2 cellular contexts compared by ENCODE assay signal in the genomic region with DNA sequence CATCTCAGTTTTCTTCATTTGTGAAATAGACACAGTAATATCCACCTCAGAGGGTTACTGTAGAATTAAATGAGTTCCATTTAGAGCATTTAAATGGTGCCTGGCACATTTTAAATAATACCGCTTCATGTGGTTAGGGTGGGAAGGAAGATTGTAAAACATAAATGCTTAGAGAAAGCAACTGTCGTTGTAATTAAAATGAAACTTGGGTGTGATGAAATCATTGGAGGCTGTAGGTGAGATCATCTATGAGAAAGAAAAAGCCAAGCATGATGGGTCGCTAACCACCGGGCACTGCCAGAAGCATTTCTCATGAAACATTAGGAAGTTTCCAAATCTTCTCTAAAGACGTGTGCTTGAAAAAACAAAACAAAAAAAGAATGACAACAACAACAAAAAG.
TF ChIP-seq lines count a peak whose summit lies in the region.

No MANE protein-coding gene starts in this region.

TF ChIP-seq in GM12878, 131 proteins besides CTCF, POLR2A, EP300 and RAD21 (continues in another document):
- TF ChIP-seq ELK1 (IDR thresholded peaks at IDR 0.05; ENCODE audit: low read depth, low read length), result no peak
- no peak for TF ChIP-seq ZBED1 (IDR thresholded peaks at IDR 0.05; ENCODE audit: borderline replicate concordance)
- no peak for TF ChIP-seq SRF (IDR thresholded peaks at IDR 0.05; ENCODE audit: low read depth in 2 of 2, low read length in 2 of 2)
- TF ChIP-seq NR2F1 (conservative IDR thresholded peaks at IDR 0.05), result no peak
- TF ChIP-seq MTA2 (IDR thresholded peaks at IDR 0.05; ENCODE audit: low read depth), result peak; percentile 88
- no peak for TF ChIP-seq RELB (IDR thresholded peaks at IDR 0.05; ENCODE audit: low read depth)
- TF ChIP-seq, protein P1, sequence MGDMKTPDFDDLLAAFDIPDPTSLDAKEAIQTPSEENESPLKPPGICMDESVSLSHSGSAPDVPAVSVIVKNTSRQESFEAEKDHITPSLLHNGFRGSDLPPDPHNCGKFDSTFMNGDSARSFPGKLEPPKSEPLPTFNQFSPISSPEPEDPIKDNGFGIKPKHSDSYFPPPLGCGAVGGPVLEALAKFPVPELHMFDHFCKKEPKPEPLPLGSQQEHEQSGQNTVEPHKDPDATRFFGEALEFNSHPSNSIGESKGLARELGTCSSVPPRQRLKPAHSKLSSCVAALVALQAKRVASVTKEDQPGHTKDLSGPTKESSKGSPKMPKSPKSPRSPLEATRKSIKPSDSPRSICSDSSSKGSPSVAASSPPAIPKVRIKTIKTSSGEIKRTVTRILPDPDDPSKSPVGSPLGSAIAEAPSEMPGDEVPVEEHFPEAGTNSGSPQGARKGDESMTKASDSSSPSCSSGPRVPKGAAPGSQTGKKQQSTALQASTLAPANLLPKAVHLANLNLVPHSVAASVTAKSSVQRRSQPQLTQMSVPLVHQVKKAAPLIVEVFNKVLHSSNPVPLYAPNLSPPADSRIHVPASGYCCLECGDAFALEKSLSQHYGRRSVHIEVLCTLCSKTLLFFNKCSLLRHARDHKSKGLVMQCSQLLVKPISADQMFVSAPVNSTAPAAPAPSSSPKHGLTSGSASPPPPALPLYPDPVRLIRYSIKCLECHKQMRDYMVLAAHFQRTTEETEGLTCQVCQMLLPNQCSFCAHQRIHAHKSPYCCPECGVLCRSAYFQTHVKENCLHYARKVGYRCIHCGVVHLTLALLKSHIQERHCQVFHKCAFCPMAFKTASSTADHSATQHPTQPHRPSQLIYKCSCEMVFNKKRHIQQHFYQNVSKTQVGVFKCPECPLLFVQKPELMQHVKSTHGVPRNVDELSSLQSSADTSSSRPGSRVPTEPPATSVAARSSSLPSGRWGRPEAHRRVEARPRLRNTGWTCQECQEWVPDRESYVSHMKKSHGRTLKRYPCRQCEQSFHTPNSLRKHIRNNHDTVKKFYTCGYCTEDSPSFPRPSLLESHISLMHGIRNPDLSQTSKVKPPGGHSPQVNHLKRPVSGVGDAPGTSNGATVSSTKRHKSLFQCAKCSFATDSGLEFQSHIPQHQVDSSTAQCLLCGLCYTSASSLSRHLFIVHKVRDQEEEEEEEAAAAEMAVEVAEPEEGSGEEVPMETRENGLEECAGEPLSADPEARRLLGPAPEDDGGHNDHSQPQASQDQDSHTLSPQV (IDR thresholded peaks at IDR 0.05), result no peak
- no peak for TF ChIP-seq KAT2A (conservative IDR thresholded peaks at IDR 0.05; ENCODE audit: control insufficient read depth, low read depth, low read length)
- TF ChIP-seq, protein P2, sequence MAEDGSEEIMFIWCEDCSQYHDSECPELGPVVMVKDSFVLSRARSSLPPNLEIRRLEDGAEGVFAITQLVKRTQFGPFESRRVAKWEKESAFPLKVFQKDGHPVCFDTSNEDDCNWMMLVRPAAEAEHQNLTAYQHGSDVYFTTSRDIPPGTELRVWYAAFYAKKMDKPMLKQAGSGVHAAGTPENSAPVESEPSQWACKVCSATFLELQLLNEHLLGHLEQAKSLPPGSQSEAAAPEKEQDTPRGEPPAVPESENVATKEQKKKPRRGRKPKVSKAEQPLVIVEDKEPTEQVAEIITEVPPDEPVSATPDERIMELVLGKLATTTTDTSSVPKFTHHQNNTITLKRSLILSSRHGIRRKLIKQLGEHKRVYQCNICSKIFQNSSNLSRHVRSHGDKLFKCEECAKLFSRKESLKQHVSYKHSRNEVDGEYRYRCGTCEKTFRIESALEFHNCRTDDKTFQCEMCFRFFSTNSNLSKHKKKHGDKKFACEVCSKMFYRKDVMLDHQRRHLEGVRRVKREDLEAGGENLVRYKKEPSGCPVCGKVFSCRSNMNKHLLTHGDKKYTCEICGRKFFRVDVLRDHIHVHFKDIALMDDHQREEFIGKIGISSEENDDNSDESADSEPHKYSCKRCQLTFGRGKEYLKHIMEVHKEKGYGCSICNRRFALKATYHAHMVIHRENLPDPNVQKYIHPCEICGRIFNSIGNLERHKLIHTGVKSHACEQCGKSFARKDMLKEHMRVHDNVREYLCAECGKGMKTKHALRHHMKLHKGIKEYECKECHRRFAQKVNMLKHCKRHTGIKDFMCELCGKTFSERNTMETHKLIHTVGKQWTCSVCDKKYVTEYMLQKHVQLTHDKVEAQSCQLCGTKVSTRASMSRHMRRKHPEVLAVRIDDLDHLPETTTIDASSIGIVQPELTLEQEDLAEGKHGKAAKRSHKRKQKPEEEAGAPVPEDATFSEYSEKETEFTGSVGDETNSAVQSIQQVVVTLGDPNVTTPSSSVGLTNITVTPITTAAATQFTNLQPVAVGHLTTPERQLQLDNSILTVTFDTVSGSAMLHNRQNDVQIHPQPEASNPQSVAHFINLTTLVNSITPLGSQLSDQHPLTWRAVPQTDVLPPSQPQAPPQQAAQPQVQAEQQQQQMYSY (CRISPR knock-in tag; IDR thresholded peaks at IDR 0.05), result no peak
- TF ChIP-seq, protein P3, sequence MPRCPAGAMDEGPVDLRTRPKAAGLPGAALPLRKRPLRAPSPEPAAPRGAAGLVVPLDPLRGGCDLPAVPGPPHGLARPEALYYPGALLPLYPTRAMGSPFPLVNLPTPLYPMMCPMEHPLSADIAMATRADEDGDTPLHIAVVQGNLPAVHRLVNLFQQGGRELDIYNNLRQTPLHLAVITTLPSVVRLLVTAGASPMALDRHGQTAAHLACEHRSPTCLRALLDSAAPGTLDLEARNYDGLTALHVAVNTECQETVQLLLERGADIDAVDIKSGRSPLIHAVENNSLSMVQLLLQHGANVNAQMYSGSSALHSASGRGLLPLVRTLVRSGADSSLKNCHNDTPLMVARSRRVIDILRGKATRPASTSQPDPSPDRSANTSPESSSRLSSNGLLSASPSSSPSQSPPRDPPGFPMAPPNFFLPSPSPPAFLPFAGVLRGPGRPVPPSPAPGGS (IDR thresholded peaks at IDR 0.05; ENCODE audit: borderline replicate concordance, insufficient read depth, low read depth, low read length, poor library complexity, severe bottlenecking), result no peak
- TF ChIP-seq TCF3 (IDR thresholded peaks at IDR 0.05; ENCODE audit: borderline replicate concordance, insufficient read depth, low read depth, low read length), result no peak

TF ChIP-seq in GM23338, 12 proteins besides CTCF, POLR2A, EP300 and RAD21:
- no peak for TF ChIP-seq EZH2phosphoT487 (IDR thresholded peaks at IDR 0.05; ENCODE audit: unreplicated experiment)
- no peak for TF ChIP-seq EZH2 (IDR thresholded peaks at IDR 0.05; ENCODE audit: low read depth, unreplicated experiment)
- TF ChIP-seq ZNF114 (CRISPR knock-in tag; IDR thresholded peaks at IDR 0.05), result no peak
- TF ChIP-seq, protein P4, sequence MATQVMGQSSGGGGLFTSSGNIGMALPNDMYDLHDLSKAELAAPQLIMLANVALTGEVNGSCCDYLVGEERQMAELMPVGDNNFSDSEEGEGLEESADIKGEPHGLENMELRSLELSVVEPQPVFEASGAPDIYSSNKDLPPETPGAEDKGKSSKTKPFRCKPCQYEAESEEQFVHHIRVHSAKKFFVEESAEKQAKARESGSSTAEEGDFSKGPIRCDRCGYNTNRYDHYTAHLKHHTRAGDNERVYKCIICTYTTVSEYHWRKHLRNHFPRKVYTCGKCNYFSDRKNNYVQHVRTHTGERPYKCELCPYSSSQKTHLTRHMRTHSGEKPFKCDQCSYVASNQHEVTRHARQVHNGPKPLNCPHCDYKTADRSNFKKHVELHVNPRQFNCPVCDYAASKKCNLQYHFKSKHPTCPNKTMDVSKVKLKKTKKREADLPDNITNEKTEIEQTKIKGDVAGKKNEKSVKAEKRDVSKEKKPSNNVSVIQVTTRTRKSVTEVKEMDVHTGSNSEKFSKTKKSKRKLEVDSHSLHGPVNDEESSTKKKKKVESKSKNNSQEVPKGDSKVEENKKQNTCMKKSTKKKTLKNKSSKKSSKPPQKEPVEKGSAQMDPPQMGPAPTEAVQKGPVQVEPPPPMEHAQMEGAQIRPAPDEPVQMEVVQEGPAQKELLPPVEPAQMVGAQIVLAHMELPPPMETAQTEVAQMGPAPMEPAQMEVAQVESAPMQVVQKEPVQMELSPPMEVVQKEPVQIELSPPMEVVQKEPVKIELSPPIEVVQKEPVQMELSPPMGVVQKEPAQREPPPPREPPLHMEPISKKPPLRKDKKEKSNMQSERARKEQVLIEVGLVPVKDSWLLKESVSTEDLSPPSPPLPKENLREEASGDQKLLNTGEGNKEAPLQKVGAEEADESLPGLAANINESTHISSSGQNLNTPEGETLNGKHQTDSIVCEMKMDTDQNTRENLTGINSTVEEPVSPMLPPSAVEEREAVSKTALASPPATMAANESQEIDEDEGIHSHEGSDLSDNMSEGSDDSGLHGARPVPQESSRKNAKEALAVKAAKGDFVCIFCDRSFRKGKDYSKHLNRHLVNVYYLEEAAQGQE (IDR thresholded peaks at IDR 0.05; ENCODE audit: unreplicated experiment), result no peak
